In the genomic region with DNA sequence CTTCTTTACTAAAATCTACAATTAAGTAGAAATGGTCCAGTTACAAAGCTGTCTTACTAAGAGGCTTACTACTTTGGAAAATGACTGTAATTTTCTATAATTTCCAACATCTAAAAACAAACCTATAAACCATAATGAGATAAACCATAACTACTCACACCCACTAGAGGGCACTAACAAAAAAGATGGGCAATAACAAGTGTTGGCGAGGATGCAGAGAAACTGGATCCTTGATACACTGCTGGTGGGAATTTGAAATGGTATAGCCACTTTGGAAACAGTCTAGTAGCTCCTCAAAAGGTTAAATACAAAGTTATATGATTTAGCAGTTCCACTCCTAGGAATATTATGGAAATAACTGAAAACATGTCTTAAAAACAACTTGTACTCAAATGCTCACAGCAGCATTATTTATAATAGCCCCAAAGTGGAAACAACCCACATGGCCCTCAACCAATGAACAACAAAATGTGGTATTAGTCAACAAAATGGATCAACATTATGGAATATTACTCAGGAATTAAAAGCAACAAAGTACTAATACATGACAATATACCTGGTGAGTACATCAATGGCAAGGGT, we compare ENCODE assay signal across 9 cellular contexts. TPM values are rescaled to one million over a fixed set of nuclear protein-coding genes. Genes with fewer than 3 reads are reported as not detected.
DNase-seq lines count a peak whose midpoint lies in the region; ATAC-seq, FAIRE-seq and TF ChIP-seq lines count a peak whose summit lies in the region.
"Had no signal": no experiment of that assay in that cellular context is flagged by ENCODE, and none has a peak within 500 bp of the region (broad histone marks: within the 10 kb centered on the region; RNA-seq: fewer than 3 reads in every experiment).

No MANE protein-coding gene starts in this region.

- H3K9me3 ChIP-seq in Loucy (ENCODE audit: insufficient read depth, low read depth, low read length) = no peaks in the 10 kb centered on the region
- no peaks in the 10 kb centered on the region for H3K9me3 ChIP-seq in neural cell (ENCODE audit: low read length)

- no peak for FAIRE-seq in frontal cortex (lab: Jason Lieb, UNC)

- peak; percentile 52 for DNase-seq in DMS 273 (lab: John Stamatoyannopoulos, UW; ENCODE audit: unreplicated experiment)
- no peak for DNase-seq in DMS 273 treated with DMSO at 0.1 percent for 48 hours (lab: John Stamatoyannopoulos, UW)
- DNase-seq in astrocyte of the spinal cord (ENCODE audit: low read depth, low spot score) = no peak
- no peak for DNase-seq in midbrain (lab: John Stamatoyannopoulos, UW)
- no peak for DNase-seq in frontal cortex (ENCODE audit: low spot score in 2 of 2)
- DNase-seq: 8988T had no signal

- H3K36me3 ChIP-seq in Loucy (ENCODE audit: insufficient read depth, low read length) (peaks cover 27% of the 10 kb centered on the region; the same call in 1 of the 2 replicates), neural cell (ENCODE audit: insufficient read depth, low read length) (peaks cover 5% of the 10 kb centered on the region)

- TF ChIP-seq EP300 in neural cell (conservative IDR thresholded peaks at IDR 0.05; ENCODE audit: poor library complexity, severe bottlenecking) = no peak

- in situ Hi-C loops in astrocyte of the spinal cord (cut with HindIII; ENCODE audit: low sequenced_read_pairs) = no loop called here

- H3K4me2 ChIP-seq in Loucy (ENCODE audit: low read depth, low read length, poor library complexity, severe bottlenecking) = no peak overlapping the region
- H3K4me2 ChIP-seq in neural cell (ENCODE audit: low read length) = no peak overlapping the region

- no peak overlapping the region for H3K4me3 ChIP-seq in Loucy (ENCODE audit: low read length, poor library complexity, severe bottlenecking)
- H3K4me3 ChIP-seq in astrocyte of the spinal cord (ENCODE audit: low read depth, low read length) = no peak overlapping the region
- no peak overlapping the region for H3K4me3 ChIP-seq in neural cell (ENCODE audit: low read length)

- no peaks in the 10 kb centered on the region for H3K4me1 ChIP-seq in Loucy (ENCODE audit: insufficient read depth, low read length, poor library complexity, severe bottlenecking)

- H2AFZ ChIP-seq in Loucy (ENCODE audit: low read length) (no peak overlapping the region), neural cell (ENCODE audit: low read depth, low read length) (no peak overlapping the region)

- peak; percentile 18 for TF ChIP-seq RAD21 in neural cell (conservative IDR thresholded peaks at IDR 0.05)

- H3K27ac ChIP-seq in neural cell (ENCODE audit: low read length) = no peak overlapping the region

- peak; percentile 76 for TF ChIP-seq CTCF in Loucy (conservative IDR thresholded peaks at IDR 0.05; ENCODE audit: low read length)
- TF ChIP-seq CTCF in astrocyte of the spinal cord (IDR thresholded peaks at IDR 0.05; ENCODE audit: low read depth, low read length) = peak; percentile 36
- peak; percentile 41 for TF ChIP-seq CTCF in neural cell (IDR thresholded peaks at IDR 0.05; ENCODE audit: poor library complexity, severe bottlenecking)

- H3K9ac ChIP-seq in Loucy (ENCODE audit: low read depth, low read length, poor library complexity, severe bottlenecking) (no peak overlapping the region), neural cell (ENCODE audit: low read length) (no peak overlapping the region)

- H3K27me3 ChIP-seq in Loucy (ENCODE audit: insufficient read depth, low read length, poor library complexity, severe bottlenecking) (no peaks in the 10 kb centered on the region), neural cell (ENCODE audit: insufficient read depth, low read depth, low read length) (no peaks in the 10 kb centered on the region)

- H4K20me1 ChIP-seq in Loucy (ENCODE audit: insufficient read depth, low read length, poor library complexity, severe bottlenecking) = no peaks in the 10 kb centered on the region
- no peaks in the 10 kb centered on the region for H4K20me1 ChIP-seq in neural cell (ENCODE audit: insufficient read depth)

- no peak for ATAC-seq in HG02938 (IDR thresholded peaks at IDR 0.05; ENCODE audit: unreplicated experiment)

- H3K79me2 ChIP-seq in Loucy (ENCODE audit: insufficient read depth, low read length) = no peaks in the 10 kb centered on the region
- peaks cover 11% of the 10 kb centered on the region for H3K79me2 ChIP-seq in neural cell (replicated peaks; ENCODE audit: insufficient read depth, low read length)

- H3K9me2 ChIP-seq in Loucy (replicated peaks; ENCODE audit: low read depth, low read length) (no peaks in the 10 kb centered on the region), neural cell (ENCODE audit: insufficient read depth, low read length) (no peaks in the 10 kb centered on the region)

- H3F3A ChIP-seq in Loucy (ENCODE audit: low read depth) = no peaks in the 10 kb centered on the region
- H3F3A ChIP-seq in neural cell (ENCODE audit: insufficient read depth, low read length, poor library complexity, severe bottlenecking) = no peaks in the 10 kb centered on the region

TF ChIP-seq in neural cell, 6 proteins besides CTCF, POLR2A, EP300 and RAD21:
- TF ChIP-seq TAF1 (IDR thresholded peaks at IDR 0.05; ENCODE audit: low read depth) (no peak), SMC3 (conservative IDR thresholded peaks at IDR 0.05; ENCODE audit: poor library complexity) (peak; percentile 24)

RNA-seq across cellular contexts. Expression of a gene that starts 50.6 kb away (rescaled TPM):
- polyA plus RNA-seq in neural cell = not detected in 2 replicates
- 0.49 TPM in 1 of 2 replicates, not detected in the other for polyA minus RNA-seq in neural cell
- total RNA-seq in frontal cortex = not detected
